ENCODE assay signal across 12 cellular contexts in the genomic region with DNA sequence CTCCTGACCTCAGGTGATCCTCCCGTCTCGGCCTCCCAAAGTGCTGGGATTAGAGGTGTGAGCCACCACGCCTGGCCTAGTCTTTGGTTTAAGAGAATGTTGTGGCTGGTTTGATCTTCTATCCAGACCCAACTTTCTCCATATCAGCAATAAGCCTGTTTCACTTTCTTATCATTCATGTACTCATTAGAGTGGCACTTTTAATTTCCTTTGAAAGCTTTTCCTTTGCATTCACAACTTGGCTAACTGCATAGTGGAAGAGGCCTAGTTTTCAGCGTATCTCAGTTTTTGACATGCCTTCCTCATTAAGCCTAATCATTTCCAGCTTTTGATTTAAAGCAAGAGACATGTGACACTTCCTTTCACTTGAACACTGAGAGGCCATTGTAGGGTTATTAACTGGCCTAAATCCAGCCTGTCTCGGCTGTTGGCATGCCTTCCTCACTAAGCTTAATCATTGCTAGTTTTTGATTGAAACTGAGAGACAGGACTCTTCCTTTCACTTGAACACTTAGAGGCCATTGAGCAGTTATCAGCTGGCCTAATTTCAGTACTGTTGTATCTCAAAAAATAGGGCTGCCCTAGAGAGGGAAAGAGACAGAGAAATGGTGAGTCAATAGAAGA. TPM values are rescaled to one million over a fixed set of nuclear protein-coding genes. Genes with fewer than 3 reads are reported as not detected.
DNase-seq lines count a peak whose midpoint lies in the region; ATAC-seq, FAIRE-seq and TF ChIP-seq lines count a peak whose summit lies in the region.
"Had no signal": no experiment of that assay in that cellular context is flagged by ENCODE, and none has a peak within 500 bp of the region (broad histone marks: within the 10 kb centered on the region; RNA-seq: fewer than 3 reads in every experiment).

No MANE protein-coding gene starts in this region.

- DNase-seq in activated CD4-positive, alpha-beta memory T cell treated with anti-CD3 and anti-CD28 coated beads for 36 hours = no peak
- DNase-seq in activated CD4-positive, alpha-beta memory T cell treated with anti-CD3 and anti-CD28 coated beads, Interleukin-2, amount 10 ng/mL, durations not matched to agents 7 days and 5 days = no peak
- DNase-seq in left kidney (ENCODE audit: low read depth, low spot score) (peak; percentile 50), NCI-H510A treated with DMSO at 0.1 percent for 48 hours (lab: John Stamatoyannopoulos, UW) (no peak), GM12891 (ENCODE audit: insufficient read length, low spot score) (no peak)
- no peak for DNase-seq in stimulated activated effector memory CD8-positive, alpha-beta T cell treated with anti-CD3 and anti-CD28 coated beads, Interleukin-12 subunit alpha, Interleukin-12 subunit beta, amount 100 ng/mL, for 72 hours (ENCODE audit: low spot score in 2 of 2)
- DNase-seq: ACHN; activated CD4-positive, alpha-beta T cell treated with anti-CD3 and anti-CD28 coated beads for 1 hour; aorta; NCI-H2081 had no signal

- no peak overlapping the region for H3K4me3 Mint-ChIP-seq in activated CD4-positive, alpha-beta memory T cell treated with anti-CD3 and anti-CD28 coated beads for 36 hours
- no peak overlapping the region for H3K4me3 Mint-ChIP-seq in activated CD4-positive, alpha-beta memory T cell treated with anti-CD3 and anti-CD28 coated beads, Interleukin-2, amount 10 ng/mL, durations not matched to agents 7 days and 5 days
- no peak overlapping the region for H3K4me3 Mint-ChIP-seq in stimulated activated effector memory CD8-positive, alpha-beta T cell treated with anti-CD3 and anti-CD28 coated beads, Interleukin-12 subunit alpha, Interleukin-12 subunit beta, amount 100 ng/mL, for 72 hours
- H3K4me3 Mint-ChIP-seq in stimulated activated memory B cell treated with anti-CD40 and anti-IgM and Interleukin-4, amounts not matched to agents 10 μg/mL and 1 μg/mL and 100 μg/mL, for 72 hours = no peak overlapping the region

- peak; percentile 85 for ATAC-seq in stimulated activated effector memory CD8-positive, alpha-beta T cell treated with anti-CD3 and anti-CD28 coated beads, Interleukin-12 subunit alpha, Interleukin-12 subunit beta, amount 100 ng/mL, for 72 hours
- no peak for ATAC-seq in stimulated activated memory B cell treated with anti-CD40 and anti-IgM and Interleukin-4, amounts not matched to agents 10 μg/mL and 1 μg/mL and 100 μg/mL, for 72 hours

- H3K27ac Mint-ChIP-seq in activated CD4-positive, alpha-beta memory T cell treated with anti-CD3 and anti-CD28 coated beads for 36 hours = peak overlapping the region; percentile 58
- no peak overlapping the region for H3K27ac Mint-ChIP-seq in activated CD4-positive, alpha-beta memory T cell treated with anti-CD3 and anti-CD28 coated beads, Interleukin-2, amount 10 ng/mL, durations not matched to agents 7 days and 5 days
- H3K27ac Mint-ChIP-seq in stimulated activated effector memory CD8-positive, alpha-beta T cell treated with anti-CD3 and anti-CD28 coated beads, Interleukin-12 subunit alpha, Interleukin-12 subunit beta, amount 100 ng/mL, for 72 hours = peak overlapping the region; percentile 68
- H3K27ac Mint-ChIP-seq in stimulated activated memory B cell treated with anti-CD40 and anti-IgM and Interleukin-4, amounts not matched to agents 10 μg/mL and 1 μg/mL and 100 μg/mL, for 72 hours = no peak overlapping the region

- no peaks in the 10 kb centered on the region for H3K9me3 Mint-ChIP-seq in activated CD4-positive, alpha-beta memory T cell treated with anti-CD3 and anti-CD28 coated beads for 36 hours
- no peaks in the 10 kb centered on the region for H3K9me3 Mint-ChIP-seq in activated CD4-positive, alpha-beta memory T cell treated with anti-CD3 and anti-CD28 coated beads, Interleukin-2, amount 10 ng/mL, durations not matched to agents 7 days and 5 days
- H3K9me3 Mint-ChIP-seq in stimulated activated effector memory CD8-positive, alpha-beta T cell treated with anti-CD3 and anti-CD28 coated beads, Interleukin-12 subunit alpha, Interleukin-12 subunit beta, amount 100 ng/mL, for 72 hours = no peaks in the 10 kb centered on the region
- no peaks in the 10 kb centered on the region for H3K9me3 Mint-ChIP-seq in stimulated activated memory B cell treated with anti-CD40 and anti-IgM and Interleukin-4, amounts not matched to agents 10 μg/mL and 1 μg/mL and 100 μg/mL, for 72 hours

- POLR2A ChIA-PET in activated CD4-positive, alpha-beta memory T cell treated with anti-CD3 and anti-CD28 coated beads for 36 hours (lab: Charles Lee) = interaction anchor here (1.1 to 4.2 kb wide), 2 partner anchors 13 to 187 kb away, joined by 3 to 29 read pairs; partner anchors contain the start of genes ATF4 and RPL3
- POLR2A ChIA-PET in activated CD4-positive, alpha-beta memory T cell treated with anti-CD3 and anti-CD28 coated beads, Interleukin-2, amount 10 ng/mL, durations not matched to agents 7 days and 5 days (lab: Charles Lee) = interaction anchor here (1.7 to 4.6 kb wide), 3 partner anchors 13 to 180 kb away, joined by 3 to 32 read pairs (median 5); partner anchors contain the start of genes CBX7 and RPL3

- H3K36me3 Mint-ChIP-seq in activated CD4-positive, alpha-beta memory T cell treated with anti-CD3 and anti-CD28 coated beads for 36 hours = no peaks in the 10 kb centered on the region
- H3K36me3 Mint-ChIP-seq in activated CD4-positive, alpha-beta memory T cell treated with anti-CD3 and anti-CD28 coated beads, Interleukin-2, amount 10 ng/mL, durations not matched to agents 7 days and 5 days (ENCODE audit: low read depth) = no peaks in the 10 kb centered on the region
- H3K36me3 Mint-ChIP-seq in stimulated activated effector memory CD8-positive, alpha-beta T cell treated with anti-CD3 and anti-CD28 coated beads, Interleukin-12 subunit alpha, Interleukin-12 subunit beta, amount 100 ng/mL, for 72 hours = no peaks in the 10 kb centered on the region
- no peaks in the 10 kb centered on the region for H3K36me3 Mint-ChIP-seq in stimulated activated memory B cell treated with anti-CD40 and anti-IgM and Interleukin-4, amounts not matched to agents 10 μg/mL and 1 μg/mL and 100 μg/mL, for 72 hours

- no peak for TF ChIP-seq POLR2A in GM12891 (IDR thresholded peaks at IDR 0.05; ENCODE audit: low read depth, low read length)

- H3K4me1 Mint-ChIP-seq in activated CD4-positive, alpha-beta memory T cell treated with anti-CD3 and anti-CD28 coated beads for 36 hours (ENCODE audit: low read depth) = peaks cover 14% of the 10 kb centered on the region
- H3K4me1 Mint-ChIP-seq in activated CD4-positive, alpha-beta memory T cell treated with anti-CD3 and anti-CD28 coated beads, Interleukin-2, amount 10 ng/mL, durations not matched to agents 7 days and 5 days = peaks cover 9% of the 10 kb centered on the region
- H3K4me1 Mint-ChIP-seq in stimulated activated effector memory CD8-positive, alpha-beta T cell treated with anti-CD3 and anti-CD28 coated beads, Interleukin-12 subunit alpha, Interleukin-12 subunit beta, amount 100 ng/mL, for 72 hours = peaks cover 12% of the 10 kb centered on the region
- H3K4me1 Mint-ChIP-seq in stimulated activated memory B cell treated with anti-CD40 and anti-IgM and Interleukin-4, amounts not matched to agents 10 μg/mL and 1 μg/mL and 100 μg/mL, for 72 hours = no peaks in the 10 kb centered on the region

- no peak for FAIRE-seq in GM12891 (lab: Jason Lieb, UNC)

- intact Hi-C loops in activated CD4-positive, alpha-beta memory T cell treated with anti-CD3 and anti-CD28 coated beads for 36 hours (cut with micrococcal nuclease) = no loop called here

- H3K27me3 Mint-ChIP-seq in activated CD4-positive, alpha-beta memory T cell treated with anti-CD3 and anti-CD28 coated beads for 36 hours = no peaks in the 10 kb centered on the region
- H3K27me3 Mint-ChIP-seq in activated CD4-positive, alpha-beta memory T cell treated with anti-CD3 and anti-CD28 coated beads, Interleukin-2, amount 10 ng/mL, durations not matched to agents 7 days and 5 days = peaks cover 2% of the 10 kb centered on the region
- no peaks in the 10 kb centered on the region for H3K27me3 Mint-ChIP-seq in stimulated activated memory B cell treated with anti-CD40 and anti-IgM and Interleukin-4, amounts not matched to agents 10 μg/mL and 1 μg/mL and 100 μg/mL, for 72 hours

- H3K27ac ChIP-seq in angular gyrus (ENCODE audit: low read depth, low read length) = peak overlapping the region; percentile 13

- CTCF ChIA-PET in activated CD4-positive, alpha-beta memory T cell treated with anti-CD3 and anti-CD28 coated beads for 36 hours (lab: Charles Lee) = interaction anchor here (0.6 to 4.5 kb wide), 8 partner anchors 10 to 463 kb away, joined by 3 to 25 read pairs (median 6); partner anchors contain the start of gene RPL3
- CTCF ChIA-PET in activated CD4-positive, alpha-beta memory T cell treated with anti-CD3 and anti-CD28 coated beads, Interleukin-2, amount 10 ng/mL, durations not matched to agents 7 days and 5 days (lab: Charles Lee) = interaction anchor here (0.8 to 3.8 kb wide), 9 partner anchors 8 to 463 kb away, joined by 3 to 37 read pairs (median 6); partner anchors contain the start of gene RPL3

TF ChIP-seq in GM12891, 5 proteins besides CTCF, POLR2A, EP300 and RAD21:
- no peak for TF ChIP-seq POLR2AphosphoS5 (IDR thresholded peaks at IDR 0.05; ENCODE audit: low read depth, low read length)
- TF ChIP-seq TAF1 (IDR thresholded peaks at IDR 0.05; ENCODE audit: low read depth, low read length) = no peak
- TF ChIP-seq POU2F2 (IDR thresholded peaks at IDR 0.05; ENCODE audit: low read depth, low read length) = no peak
- no peak for TF ChIP-seq PAX5 (IDR thresholded peaks at IDR 0.05; ENCODE audit: insufficient read depth, low read length, severe bottlenecking)
- no peak for TF ChIP-seq SPI1 (IDR thresholded peaks at IDR 0.05; ENCODE audit: low read depth, low read length)
TF ChIP-seq in GM12891: peak in this region for 0.

RNA-seq across cellular contexts. Expression of gene RPL3, which starts 13.1 kb away (rescaled TPM):
- 1,000 to 10,000 TPM; 2,986 to 3,013 TPM for total RNA-seq in activated CD4-positive, alpha-beta memory T cell treated with anti-CD3 and anti-CD28 coated beads for 36 hours
- 1,000 to 10,000 TPM; 1,526 to 1,529 TPM for total RNA-seq in activated CD4-positive, alpha-beta memory T cell treated with anti-CD3 and anti-CD28 coated beads, Interleukin-2, amount 10 ng/mL, durations not matched to agents 7 days and 5 days
- polyA plus RNA-seq in GM12891 (2012; ENCODE audit: low read depth, missing spikeins) = 5,515 TPM

RNA-seq across cellular contexts. Expression of gene SYNGR1, which starts 17.2 kb away (rescaled TPM):
- total RNA-seq in activated CD4-positive, alpha-beta memory T cell treated with anti-CD3 and anti-CD28 coated beads for 36 hours = not detected
- under 1 TPM in 1 of 2 experiments, not detected in 1; 0.15 TPM for total RNA-seq in activated CD4-positive, alpha-beta memory T cell treated with anti-CD3 and anti-CD28 coated beads, Interleukin-2, amount 10 ng/mL, durations not matched to agents 7 days and 5 days
- polyA plus RNA-seq in GM12891 (2012; ENCODE audit: low read depth, missing spikeins) = 4.9 TPM

Comparison
In these comparisons a context has a peak if more than half of its experiments do, and no peak if none do; other contexts are left out.
1. H3K27ac Mint-ChIP-seq: peak in activated CD4-positive, alpha-beta memory T cell treated with anti-CD3 and anti-CD28 coated beads for 36 hours (single experiment) and stimulated activated effector memory CD8-positive, alpha-beta T cell treated with anti-CD3 and anti-CD28 coated beads, Interleukin-12 subunit alpha, Interleukin-12 subunit beta, amount 100 ng/mL, for 72 hours (single experiment); none in activated CD4-positive, alpha-beta memory T cell treated with anti-CD3 and anti-CD28 coated beads, Interleukin-2, amount 10 ng/mL, durations not matched to agents 7 days and 5 days (single experiment) and stimulated activated memory B cell treated with anti-CD40 and anti-IgM and Interleukin-4, amounts not matched to agents 10 μg/mL and 1 μg/mL and 100 μg/mL, for 72 hours (single experiment).